ENCODE assay signal across 1 cellular context in genomic region chr2:26807788-26808460, GRCh38.
A peak's percentile ranks its signal among the peaks of the same experiment; 100 is the strongest.
TF ChIP-seq lines count a peak whose summit lies in the region.

No MANE protein-coding gene starts in this region.

TF ChIP-seq in H1, 55 proteins besides CTCF, POLR2A, EP300 and RAD21:
- TF ChIP-seq MAFK (IDR thresholded peaks at IDR 0.05; ENCODE audit: low read depth, low read length) (0 out of 2 replicates have a peak, but pooled peaks have one; percentile 10), MAX (IDR thresholded peaks at IDR 0.05) (0 out of 2 replicates have a peak, but pooled peaks have one; percentile 18), SRF (IDR thresholded peaks at IDR 0.05; ENCODE audit: low read depth, low read length) (no peak), KDM5A (IDR thresholded peaks at IDR 0.05; ENCODE audit: low read length) (no peak)
